7 cellular contexts compared by ENCODE assay signal in the genomic region with DNA sequence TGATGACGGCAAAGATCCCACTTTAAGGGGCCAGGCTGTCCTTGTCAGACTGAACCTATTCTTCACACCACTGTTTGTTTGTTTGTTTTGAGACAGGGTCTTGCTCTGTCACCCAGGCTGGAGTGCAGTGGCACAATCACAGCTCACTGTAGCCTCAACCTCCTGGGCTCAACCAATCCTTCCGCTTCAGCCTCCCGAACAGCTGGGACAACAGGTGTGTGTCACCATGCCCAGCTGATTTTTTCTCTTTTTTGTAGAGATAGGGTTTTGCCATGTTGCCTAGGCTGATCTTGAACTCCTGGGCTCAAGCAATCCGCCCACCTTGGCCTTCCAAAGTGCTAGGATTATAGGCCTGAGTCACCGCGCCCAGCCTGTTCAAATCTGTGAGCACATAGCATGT. TPM values are rescaled to one million over a fixed set of nuclear protein-coding genes. Genes with fewer than 3 reads are reported as not detected.
DNase-seq lines count a peak whose midpoint lies in the region; ATAC-seq and TF ChIP-seq lines count a peak whose summit lies in the region.
"Not testable (repeated sequence)": the region's sequence is repeated elsewhere in the genome, so short reads cannot be mapped to it uniquely, and the experiment has no call there.

No MANE protein-coding gene starts in this region.

- peak overlapping the region; percentile 12 for H3K27ac Mint-ChIP-seq in activated CD8-positive, alpha-beta T cell treated with anti-CD3 and anti-CD28 coated beads, Interleukin-2, amount 10 ng/mL, durations not matched to agents 7 days and 5 days
- H3K27ac Mint-ChIP-seq in stimulated activated memory B cell treated with anti-CD40 and anti-IgM and Interleukin-4, amounts not matched to agents 10 μg/mL and 1 μg/mL and 100 μg/mL, for 72 hours: peak overlapping the region; percentile 8

- peak overlapping the region; percentile 24 for H2BK5ac ChIP-seq in neuronal stem cell (ENCODE audit: low read length)

- not testable (repeated sequence) for H3K4me3 ChIP-seq in BLaER1; Karpas-422 (ENCODE audit: low read length); ascending aorta; neuronal stem cell (ENCODE audit: low read length in 2 of 2); tibial artery

- H3K9ac ChIP-seq in BLaER1 (0 out of 2 replicates have a peak overlapping the region, but pooled peaks have one; percentile 16), Karpas-422 (ENCODE audit: low read length) (peak overlapping the region; percentile 46; the same call in 1 of the 2 replicates)
- H3K9ac ChIP-seq in neuronal stem cell (ENCODE audit: low read depth, low read length, poor library complexity): not testable (repeated sequence)

- H3K4me3 Mint-ChIP-seq in activated CD8-positive, alpha-beta T cell treated with anti-CD3 and anti-CD28 coated beads, Interleukin-2, amount 10 ng/mL, durations not matched to agents 7 days and 5 days; stimulated activated memory B cell treated with anti-CD40 and anti-IgM and Interleukin-4, amounts not matched to agents 10 μg/mL and 1 μg/mL and 100 μg/mL, for 72 hours: not testable (repeated sequence)

- not testable (repeated sequence) for H2AFZ ChIP-seq in Karpas-422 (ENCODE audit: low read length); neuronal stem cell (ENCODE audit: low read length)

- not testable (repeated sequence) for DNase-seq in Karpas-422; activated CD8-positive, alpha-beta T cell treated with anti-CD3 and anti-CD28 coated beads, Interleukin-2, amount 10 ng/mL, durations not matched to agents 7 days and 5 days; ascending aorta (ENCODE audit: low spot score in 2 of 2); neuronal stem cell (ENCODE audit: low spot score); tibial artery

- H3K23ac ChIP-seq in neuronal stem cell (ENCODE audit: low read depth, low read length, poor library complexity): not testable (repeated sequence)

- peaks cover 41% of the 10 kb centered on the region for H3K36me3 Mint-ChIP-seq in activated CD8-positive, alpha-beta T cell treated with anti-CD3 and anti-CD28 coated beads, Interleukin-2, amount 10 ng/mL, durations not matched to agents 7 days and 5 days (ENCODE audit: low read depth)
- H3K36me3 Mint-ChIP-seq in stimulated activated memory B cell treated with anti-CD40 and anti-IgM and Interleukin-4, amounts not matched to agents 10 μg/mL and 1 μg/mL and 100 μg/mL, for 72 hours: peaks cover 36% of the 10 kb centered on the region

- H4K20me1 ChIP-seq in BLaER1: peaks cover 45% of the 10 kb centered on the region
- not testable (repeated sequence) for H4K20me1 ChIP-seq in Karpas-422 (ENCODE audit: insufficient read depth, low read depth, low read length)

- not testable (repeated sequence) for H4K91ac ChIP-seq in neuronal stem cell (ENCODE audit: low read depth, low read length, poor library complexity)

- TF ChIP-seq CTCF in ascending aorta (IDR thresholded peaks at IDR 0.05); tibial artery (IDR thresholded peaks at IDR 0.05): not testable (repeated sequence)

- CTCF ChIA-PET in activated CD8-positive, alpha-beta T cell treated with anti-CD3 and anti-CD28 coated beads, Interleukin-2, amount 10 ng/mL, durations not matched to agents 7 days and 5 days (lab: Charles Lee): interaction anchor here (1.1 to 1.5 kb wide), 4 partner anchors 9 to 146 kb away, joined by 3 to 8 read pairs (median 3); no protein-coding TSS in a partner anchor

- H3K4me2 ChIP-seq in BLaER1; Karpas-422 (ENCODE audit: low read depth, low read length, poor library complexity, severe bottlenecking); neuronal stem cell (ENCODE audit: insufficient read depth, low read length, poor library complexity, severe bottlenecking): not testable (repeated sequence)

- not testable (repeated sequence) for H3K27me3 ChIP-seq in BLaER1; Karpas-422 (ENCODE audit: low read length); ascending aorta; neuronal stem cell (ENCODE audit: control insufficient read depth in 3 of 3, insufficient read depth in 3 of 3, low read depth in 1 of 3, low read length in 3 of 3); tibial artery

- H3K4me1 ChIP-seq in BLaER1: peaks cover 31% of the 10 kb centered on the region
- H3K4me1 ChIP-seq in Karpas-422 (ENCODE audit: low read length): peaks cover 12% of the 10 kb centered on the region
- peaks cover 2 to 13% of the 10 kb centered on the region in 2 donors for H3K4me1 ChIP-seq in ascending aorta
- H3K4me1 ChIP-seq in neuronal stem cell (ENCODE audit: control insufficient read depth in 2 of 2, insufficient read depth in 1 of 2, low read depth in 1 of 2, low read length in 2 of 2): not testable (repeated sequence)
- peaks cover 0 to 29% (median 6%) of the 10 kb centered on the region in 4 donors for H3K4me1 ChIP-seq in tibial artery

- H3K79me1 ChIP-seq in neuronal stem cell (ENCODE audit: low read depth, low read length): not testable (repeated sequence)

- POLR2A ChIA-PET in activated CD8-positive, alpha-beta T cell treated with anti-CD3 and anti-CD28 coated beads, Interleukin-2, amount 10 ng/mL, durations not matched to agents 7 days and 5 days (lab: Charles Lee): not testable (repeated sequence)

- not testable (repeated sequence) for H3K9me2 ChIP-seq in Karpas-422 (replicated peaks; ENCODE audit: insufficient read depth, low read length)

- H2BK120ac ChIP-seq in neuronal stem cell (ENCODE audit: low read depth, low read length): not testable (repeated sequence)

- not testable (repeated sequence) for H2AK5ac ChIP-seq in neuronal stem cell (ENCODE audit: low read depth, low read length)

- not testable (repeated sequence) for H3K27ac ChIP-seq in BLaER1; Karpas-422 (ENCODE audit: low read length); neuronal stem cell (replicated peaks; ENCODE audit: low read length)
- peak overlapping the region; percentile 80 to 94 for H3K27ac ChIP-seq in ascending aorta
- peak overlapping the region; percentile 72 to 80 for H3K27ac ChIP-seq in tibial artery

- not testable (repeated sequence) for H4K8ac ChIP-seq in neuronal stem cell (ENCODE audit: low read depth, low read length)

- H2BK12ac ChIP-seq in neuronal stem cell (ENCODE audit: low read length): peak overlapping the region; percentile 73

- H3K9me3 ChIP-seq in BLaER1; Karpas-422 (ENCODE audit: low read length); ascending aorta; neuronal stem cell (replicated peaks in 1 of 2; ENCODE audit: control insufficient read depth in 2 of 2, insufficient read depth in 1 of 2, low read depth in 1 of 2, low read length in 2 of 2); tibial artery: not testable (repeated sequence)

- H3K36me3 ChIP-seq in BLaER1 (peaks cover 92% of the 10 kb centered on the region), Karpas-422 (ENCODE audit: insufficient read depth, low read length) (peaks cover 24% of the 10 kb centered on the region; the same call in 1 of the 2 replicates), ascending aorta (peaks cover 37 to 79% of the 10 kb centered on the region in 2 donors), neuronal stem cell (replicated peaks in 1 of 2; ENCODE audit: control insufficient read depth in 2 of 2, insufficient read depth in 2 of 2, low read length in 2 of 2) (peaks cover 60 to 96% of the 10 kb centered on the region in 2 donors), tibial artery (peaks cover 40 to 88% (median 56%) of the 10 kb centered on the region in 3 donors)

- H3K9me3 Mint-ChIP-seq in activated CD8-positive, alpha-beta T cell treated with anti-CD3 and anti-CD28 coated beads, Interleukin-2, amount 10 ng/mL, durations not matched to agents 7 days and 5 days (ENCODE audit: insufficient read depth); stimulated activated memory B cell treated with anti-CD40 and anti-IgM and Interleukin-4, amounts not matched to agents 10 μg/mL and 1 μg/mL and 100 μg/mL, for 72 hours: not testable (repeated sequence)

- intact Hi-C loops in ascending aorta (cut with DNase I): not testable (repeated sequence)
- intact Hi-C loops in tibial artery (cut with DNase I; ENCODE audit: low total_unique reads): loop anchor here (5.0 to 10.0 kb wide), 2 partner anchors 34 to 52 kb away; partner anchors contain the start of gene KLHL21

- not testable (repeated sequence) for H3K27me3 Mint-ChIP-seq in activated CD8-positive, alpha-beta T cell treated with anti-CD3 and anti-CD28 coated beads, Interleukin-2, amount 10 ng/mL, durations not matched to agents 7 days and 5 days (ENCODE audit: low read depth); stimulated activated memory B cell treated with anti-CD40 and anti-IgM and Interleukin-4, amounts not matched to agents 10 μg/mL and 1 μg/mL and 100 μg/mL, for 72 hours

- WGBS in neuronal stem cell (ENCODE audit: extremely low coverage in 2 of 2, insufficient read length in 2 of 2, insufficient replicate concordance in 1 of 2), 2 donors: no CpG with 5 or more reads among the region's 6 CpGs

- not testable (repeated sequence) for H3K79me2 ChIP-seq in Karpas-422 (ENCODE audit: low read length)

- H3K4me1 Mint-ChIP-seq in activated CD8-positive, alpha-beta T cell treated with anti-CD3 and anti-CD28 coated beads, Interleukin-2, amount 10 ng/mL, durations not matched to agents 7 days and 5 days (ENCODE audit: low read depth); stimulated activated memory B cell treated with anti-CD40 and anti-IgM and Interleukin-4, amounts not matched to agents 10 μg/mL and 1 μg/mL and 100 μg/mL, for 72 hours: not testable (repeated sequence)

- ATAC-seq in activated CD8-positive, alpha-beta T cell treated with anti-CD3 and anti-CD28 coated beads, Interleukin-2, amount 10 ng/mL, durations not matched to agents 7 days and 5 days; stimulated activated memory B cell treated with anti-CD40 and anti-IgM and Interleukin-4, amounts not matched to agents 10 μg/mL and 1 μg/mL and 100 μg/mL, for 72 hours: not testable (repeated sequence)

- not testable (repeated sequence) for H3K14ac ChIP-seq in neuronal stem cell (ENCODE audit: low read length)

- H2BK15ac ChIP-seq in neuronal stem cell (ENCODE audit: low read length): not testable (repeated sequence)

- H3K18ac ChIP-seq in neuronal stem cell (ENCODE audit: low read length): not testable (repeated sequence)

- not testable (repeated sequence) for H3K4ac ChIP-seq in neuronal stem cell (ENCODE audit: low read length)

RNA-seq across cellular contexts. Expression of gene THAP3, which starts 12.1 kb away (rescaled TPM):
- total RNA-seq in Karpas-422 (2014; rRNA removed; shearing (Covaris generic); ENCODE audit: low replicate concordance): 13.3 and 19.5 TPM in 2 replicates
- 10 to 100 TPM; 19.1 to 20.8 TPM for total RNA-seq in activated CD8-positive, alpha-beta T cell treated with anti-CD3 and anti-CD28 coated beads, Interleukin-2, amount 10 ng/mL, durations not matched to agents 7 days and 5 days
- total RNA-seq in ascending aorta: 9.3 TPM
- 25.4 TPM for polyA plus RNA-seq in neuronal stem cell (2013, experiment 1 of 2)
- polyA plus RNA-seq in neuronal stem cell (2013, experiment 2 of 2): 26.7 TPM

RNA-seq across cellular contexts. Expression of gene PHF13, which starts 23.2 kb away (rescaled TPM):
- total RNA-seq in Karpas-422 (2014; rRNA removed; shearing (Covaris generic); ENCODE audit: low replicate concordance): 5.7 and 11.1 TPM in 2 replicates
- total RNA-seq in activated CD8-positive, alpha-beta T cell treated with anti-CD3 and anti-CD28 coated beads, Interleukin-2, amount 10 ng/mL, durations not matched to agents 7 days and 5 days: 10 to 100 TPM; 11.8 to 12.6 TPM
- 1.5 TPM for total RNA-seq in ascending aorta
- 25.0 TPM for polyA plus RNA-seq in neuronal stem cell (2013, experiment 1 of 2)
- 25.4 TPM for polyA plus RNA-seq in neuronal stem cell (2013, experiment 2 of 2)

RNA-seq across cellular contexts. Expression of gene KLHL21, which starts 34.1 kb away (rescaled TPM):
- 12.2 and 13.3 TPM in 2 replicates for total RNA-seq in Karpas-422 (2014; rRNA removed; shearing (Covaris generic); ENCODE audit: low replicate concordance)
- 10 to 100 TPM; 22.8 to 23.0 TPM for total RNA-seq in activated CD8-positive, alpha-beta T cell treated with anti-CD3 and anti-CD28 coated beads, Interleukin-2, amount 10 ng/mL, durations not matched to agents 7 days and 5 days
- total RNA-seq in ascending aorta: 147 TPM
- polyA plus RNA-seq in neuronal stem cell (2013, experiment 1 of 2): 4.7 TPM
- polyA plus RNA-seq in neuronal stem cell (2013, experiment 2 of 2): 4.8 TPM

RNA-seq across cellular contexts. Expression of gene ZBTB48, which starts 57.0 kb away (rescaled TPM):
- total RNA-seq in Karpas-422 (2014; rRNA removed; shearing (Covaris generic); ENCODE audit: low replicate concordance): 36.3 and 69.0 TPM in 2 replicates
- 10 to 100 TPM; 36.5 to 41.7 TPM for total RNA-seq in activated CD8-positive, alpha-beta T cell treated with anti-CD3 and anti-CD28 coated beads, Interleukin-2, amount 10 ng/mL, durations not matched to agents 7 days and 5 days
- 106 TPM for total RNA-seq in ascending aorta
- polyA plus RNA-seq in neuronal stem cell (2013, experiment 1 of 2): 18.4 TPM
- 16.7 TPM for polyA plus RNA-seq in neuronal stem cell (2013, experiment 2 of 2)
